23 cellular contexts compared by ENCODE assay signal in the genomic region with DNA sequence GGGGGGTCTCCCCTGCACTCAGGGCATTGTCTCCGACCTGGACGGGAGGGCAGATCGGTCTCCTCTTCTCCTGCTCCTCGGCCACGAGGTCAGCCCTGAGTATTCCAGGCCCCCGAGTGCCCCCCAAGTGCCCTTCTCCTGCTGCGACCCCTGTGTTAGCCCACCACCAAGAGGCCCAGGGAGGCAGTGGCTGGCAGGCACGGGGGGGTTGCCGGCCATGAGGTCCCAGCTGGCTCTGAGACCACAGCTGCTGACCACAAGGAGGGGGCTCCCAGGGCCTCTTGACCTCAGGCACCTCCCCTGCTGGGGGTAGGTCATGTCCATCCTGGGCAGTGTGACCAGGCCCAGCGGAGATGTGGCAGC.
"Had no signal": no experiment of that assay in that cellular context is flagged by ENCODE, and none has a peak within 500 bp of the region (broad histone marks: within the 10 kb centered on the region; RNA-seq: fewer than 3 reads in every experiment).

No MANE protein-coding gene starts in this region.

- H3K4me1 Mint-ChIP-seq: memory B cell; stimulated activated memory B cell treated with anti-CD40 and anti-IgM and Interleukin-4, amounts not matched to agents 10 μg/mL and 1 μg/mL and 100 μg/mL, for 72 hours had no signal

- DNase-seq: cortex of kidney; effector memory CD4-positive, alpha-beta T cell; gastrocnemius medialis; immature natural killer cell; left cardiac atrium; left ventricle myocardium inferior; lower lobe of right lung; midbrain; naive B cell; nephron progenitor cell; ovary; stimulated activated CD4-positive, alpha-beta T cell treated with anti-CD3 and anti-CD28 coated beads, Interleukin-4, amount 100 ng/mL, for 24 hours; tibial artery had no signal

- ATAC-seq: esophagus mucosa; gastrocnemius medialis; left cardiac atrium; lower lobe of right lung; stimulated activated memory B cell treated with anti-CD40 and anti-IgM and Interleukin-4, amounts not matched to agents 10 μg/mL and 1 μg/mL and 100 μg/mL, for 72 hours had no signal

- H3K27ac Mint-ChIP-seq: memory B cell; nephron progenitor cell; stimulated activated memory B cell treated with anti-CD40 and anti-IgM and Interleukin-4, amounts not matched to agents 10 μg/mL and 1 μg/mL and 100 μg/mL, for 72 hours had no signal

- H3K27ac ChIP-seq: dorsolateral prefrontal cortex, gastrocnemius medialis, left ventricle myocardium inferior, lower lobe of right lung, ovary, right atrium auricular region, tibial artery, upper lobe of left lung, vagina had no signal

- H3K9me3 Mint-ChIP-seq: immature natural killer cell; nephron progenitor cell; stimulated activated naive CD8-positive, alpha-beta T cell treated with anti-CD3 and anti-CD28 coated beads, Interleukin-15, Interleukin-2, amounts not matched to agents 100 ng/mL and 50 ng/mL, for 24 hours had no signal

- H3K4me3 Mint-ChIP-seq: immature natural killer cell; memory B cell; naive B cell; nephron progenitor cell; stimulated activated memory B cell treated with anti-CD40 and anti-IgM and Interleukin-4, amounts not matched to agents 10 μg/mL and 1 μg/mL and 100 μg/mL, for 72 hours; stimulated activated naive CD8-positive, alpha-beta T cell treated with anti-CD3 and anti-CD28 coated beads, Interleukin-15, Interleukin-2, amounts not matched to agents 100 ng/mL and 50 ng/mL, for 24 hours had no signal

- H3K36me3 ChIP-seq: gastrocnemius medialis, left ventricle myocardium inferior, lower lobe of right lung, ovary, right atrium auricular region, tibial artery, upper lobe of left lung, vagina had no signal

- H3K36me3 Mint-ChIP-seq: memory B cell; naive B cell; stimulated activated memory B cell treated with anti-CD40 and anti-IgM and Interleukin-4, amounts not matched to agents 10 μg/mL and 1 μg/mL and 100 μg/mL, for 72 hours had no signal

- FAIRE-seq: endometrium, keratinocyte had no signal

- H3K27me3 ChIP-seq: ovary, right atrium auricular region, upper lobe of left lung, vagina had no signal

- H3K4me1 ChIP-seq: gastrocnemius medialis, left ventricle myocardium inferior, lower lobe of right lung, tibial artery, upper lobe of left lung, vagina had no signal

- H3K4me3 ChIP-seq: gastrocnemius medialis, left ventricle myocardium inferior, lower lobe of right lung, ovary, right atrium auricular region, tibial artery, upper lobe of left lung, vagina had no signal

- H3K9me3 ChIP-seq: gastrocnemius medialis, left ventricle myocardium inferior, lower lobe of right lung, ovary, right atrium auricular region, tibial artery, upper lobe of left lung, vagina had no signal
